9 cellular contexts compared by ENCODE assay signal in the genomic region with DNA sequence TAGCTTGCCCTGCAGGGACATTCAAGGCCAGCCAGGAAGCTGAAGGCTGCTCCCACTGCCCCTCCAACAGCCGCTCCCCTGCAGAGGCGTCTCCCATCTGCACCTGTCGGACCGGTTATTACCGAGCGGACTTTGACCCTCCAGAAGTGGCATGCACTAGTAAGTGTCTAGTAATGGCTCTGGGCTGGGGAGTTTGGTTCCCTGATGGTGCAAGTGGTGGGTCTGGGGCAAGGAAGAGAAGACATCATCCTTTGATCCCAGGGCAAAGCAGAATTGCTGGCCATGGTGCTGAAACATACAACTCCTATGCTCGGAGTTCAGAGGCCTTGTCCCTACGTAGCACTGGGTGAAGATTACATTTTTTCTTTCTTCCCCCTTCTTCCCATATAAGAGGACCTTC.
DNase-seq lines count a peak whose midpoint lies in the region; ATAC-seq and TF ChIP-seq lines count a peak whose summit lies in the region.
"Had no signal": no experiment of that assay in that cellular context is flagged by ENCODE, and none has a peak within 500 bp of the region (broad histone marks: within the 10 kb centered on the region; RNA-seq: fewer than 3 reads in every experiment).

No MANE protein-coding gene starts in this region.

- H3K9me3 ChIP-seq in HEK293 (ENCODE audit: control insufficient read depth, insufficient read depth, low read depth, low read length), result no peaks in the 10 kb centered on the region
- H3K9me3 ChIP-seq in iPS DF 6.9 (ENCODE audit: control insufficient read depth, insufficient read depth, low read length), result no peaks in the 10 kb centered on the region

- CTCF ChIA-PET in HEK293 (lab: Yijun Ruan, JAX), result no interaction called here

- ATAC-seq in HG03432 (IDR thresholded peaks at IDR 0.05; ENCODE audit: unreplicated experiment), result no peak
- ATAC-seq in HG02642 (IDR thresholded peaks at IDR 0.05; ENCODE audit: poor library complexity, unreplicated experiment), result no peak

- no CpG with 5 or more reads among the region's 8 CpGs for WGBS in iPS DF 6.9 (ENCODE audit: insufficient coverage, insufficient read length)

- DNase-seq in COR-L47 (lab: John Stamatoyannopoulos, UW) (peak; percentile 75), SK-MEL-5 (ENCODE audit: low read depth, low spot score) (peak; percentile 4), iPS DF 6.9 (ENCODE audit: low read depth, low spot score) (peak; percentile 31), NCI-H1048 (lab: John Stamatoyannopoulos, UW) (no peak)
- no peak for DNase-seq in activated CD4-positive, alpha-beta T cell treated with anti-CD3 and anti-CD28 coated beads for 4 hours
- DNase-seq: activated CD8-positive, alpha-beta memory T cell treated with anti-CD3 and anti-CD28 coated beads, Interleukin-2, amount 50 U/mL, for 48 hours had no signal

- H3K4me1 ChIP-seq in HEK293 (ENCODE audit: control insufficient read depth, insufficient read depth, low read length) (no peaks in the 10 kb centered on the region), iPS DF 6.9 (ENCODE audit: control insufficient read depth, insufficient read depth, low read length) (no peaks in the 10 kb centered on the region)

- POLR2A ChIA-PET in HEK293 (lab: Yijun Ruan, JAX), result no interaction called here

- H3K27me3 ChIP-seq in iPS DF 6.9 (ENCODE audit: control insufficient read depth, insufficient read depth, low read length), result no peaks in the 10 kb centered on the region

- no peaks in the 10 kb centered on the region for H3K36me3 ChIP-seq in HEK293 (ENCODE audit: control insufficient read depth in 2 of 2, insufficient read depth in 1 of 2, low read length in 2 of 2)
- no peaks in the 10 kb centered on the region for H3K36me3 ChIP-seq in iPS DF 6.9 (ENCODE audit: control insufficient read depth, insufficient read depth, low read length)

- TF ChIP-seq CTCF in HEK293 (tag by site-specific recombination; IDR thresholded peaks at IDR 0.05), result no peak

- no peak overlapping the region for H3K4me3 ChIP-seq in HEK293 (ENCODE audit: low read depth, low read length)
- no peak overlapping the region for H3K4me3 ChIP-seq in iPS DF 6.9 (ENCODE audit: low read length)

- no peak overlapping the region for H3K27ac ChIP-seq in HEK293 (ENCODE audit: extremely low read depth, low read depth, low read length)
- no peak overlapping the region for H3K27ac ChIP-seq in iPS DF 6.9 (ENCODE audit: low read length)

- in situ Hi-C loops in SK-MEL-5 (cut with HindIII; ENCODE audit: low pct_unique_long_range_greater_than_20kb, low sequenced_read_pairs), result no loop called here

TF ChIP-seq in HEK293, 187 proteins besides CTCF, POLR2A, EP300 and RAD21:
- TF ChIP-seq REST (tag by site-specific recombination; IDR thresholded peaks at IDR 0.05), result peak; percentile 94
- TF ChIP-seq, protein P1, sequence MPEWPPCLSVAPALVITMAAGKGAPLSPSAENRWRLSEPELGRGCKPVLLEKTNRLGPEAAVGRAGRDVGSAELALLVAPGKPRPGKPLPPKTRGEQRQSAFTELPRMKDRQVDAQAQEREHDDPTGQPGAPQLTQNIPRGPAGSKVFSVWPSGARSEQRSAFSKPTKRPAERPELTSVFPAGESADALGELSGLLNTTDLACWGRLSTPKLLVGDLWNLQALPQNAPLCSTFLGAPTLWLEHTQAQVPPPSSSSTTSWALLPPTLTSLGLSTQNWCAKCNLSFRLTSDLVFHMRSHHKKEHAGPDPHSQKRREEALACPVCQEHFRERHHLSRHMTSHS (tag by site-specific recombination; IDR thresholded peaks at IDR 0.05), result no peak
TF ChIP-seq in HEK293: peak in this region for 1.

Comparison
In these comparisons a context has a peak if more than half of its experiments do, and no peak if none do; other contexts are left out.
1. DNase-seq: peak in COR-L47 (single experiment), SK-MEL-5 (single experiment) and iPS DF 6.9 (single experiment); none in NCI-H1048 (single experiment) and activated CD4-positive, alpha-beta T cell treated with anti-CD3 and anti-CD28 coated beads for 4 hours (0 of 2).